In the genomic region with DNA sequence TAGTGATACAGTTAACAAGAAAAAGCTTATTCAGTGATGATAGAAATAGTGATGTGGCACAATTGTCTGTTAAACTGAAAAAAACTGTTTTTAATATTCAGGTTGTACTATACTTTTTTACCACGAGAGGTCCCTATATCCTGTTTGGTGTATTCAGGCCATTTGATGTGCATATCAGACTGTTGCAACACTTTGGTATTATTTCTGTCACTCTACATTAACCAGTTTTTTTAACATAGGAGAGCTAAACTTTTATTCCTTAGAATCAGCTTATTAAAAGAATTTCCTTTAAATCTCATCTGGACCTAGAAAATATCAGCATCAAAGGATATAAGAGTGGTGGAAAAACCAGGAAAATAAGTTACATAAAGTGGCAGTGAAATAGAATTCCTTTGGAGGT, we compare ENCODE assay signal across 1 cellular context.
A peak's percentile ranks its signal among the peaks of the same experiment; 100 is the strongest.
TF ChIP-seq lines count a peak whose summit lies in the region.

No MANE protein-coding gene starts in this region.

TF ChIP-seq in HepG2, 621 proteins besides CTCF, POLR2A, EP300 and RAD21 (continued from another document and continues in another):
- TF ChIP-seq, protein P1, sequence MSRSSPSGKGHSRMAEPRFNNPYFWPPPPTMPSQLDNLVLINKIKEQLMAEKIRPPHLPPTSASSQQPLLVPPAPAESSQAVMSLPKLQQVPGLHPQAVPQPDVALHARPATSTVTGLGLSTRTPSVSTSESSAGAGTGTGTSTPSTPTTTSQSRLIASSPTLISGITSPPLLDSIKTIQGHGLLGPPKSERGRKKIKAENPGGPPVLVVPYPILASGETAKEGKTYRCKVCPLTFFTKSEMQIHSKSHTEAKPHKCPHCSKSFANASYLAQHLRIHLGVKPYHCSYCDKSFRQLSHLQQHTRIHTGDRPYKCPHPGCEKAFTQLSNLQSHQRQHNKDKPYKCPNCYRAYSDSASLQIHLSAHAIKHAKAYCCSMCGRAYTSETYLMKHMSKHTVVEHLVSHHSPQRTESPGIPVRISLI (CRISPR knock-in tag; IDR thresholded peaks at IDR 0.05; ENCODE audit: borderline replicate concordance), result peak; percentile 25; the same call in 1 of the 2 replicates
- TF ChIP-seq, protein P2, sequence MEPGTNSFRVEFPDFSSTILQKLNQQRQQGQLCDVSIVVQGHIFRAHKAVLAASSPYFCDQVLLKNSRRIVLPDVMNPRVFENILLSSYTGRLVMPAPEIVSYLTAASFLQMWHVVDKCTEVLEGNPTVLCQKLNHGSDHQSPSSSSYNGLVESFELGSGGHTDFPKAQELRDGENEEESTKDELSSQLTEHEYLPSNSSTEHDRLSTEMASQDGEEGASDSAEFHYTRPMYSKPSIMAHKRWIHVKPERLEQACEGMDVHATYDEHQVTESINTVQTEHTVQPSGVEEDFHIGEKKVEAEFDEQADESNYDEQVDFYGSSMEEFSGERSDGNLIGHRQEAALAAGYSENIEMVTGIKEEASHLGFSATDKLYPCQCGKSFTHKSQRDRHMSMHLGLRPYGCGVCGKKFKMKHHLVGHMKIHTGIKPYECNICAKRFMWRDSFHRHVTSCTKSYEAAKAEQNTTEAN (CRISPR knock-in tag; conservative IDR thresholded peaks at IDR 0.05), result 0 out of 2 replicates have a peak, but pooled peaks have one; percentile 31
- TF ChIP-seq ZBTB1 (CRISPR knock-in tag; IDR thresholded peaks at IDR 0.05; ENCODE audit: borderline replicate concordance) (no peak), ZNF256 (CRISPR knock-in tag; conservative IDR thresholded peaks at IDR 0.05) (no peak), SIN3B (IDR thresholded peaks at IDR 0.05; ENCODE audit: low read length) (no peak), FIP1L1 (IDR thresholded peaks at IDR 0.05; ENCODE audit: borderline replicate concordance, insufficient read depth, low read depth, low read length) (no peak), EZH2 (conservative IDR thresholded peaks at IDR 0.05; ENCODE audit: low read depth, low read length) (no peak), KLF6 (CRISPR knock-in tag; IDR thresholded peaks at IDR 0.05) (0 out of 2 replicates have a peak, but pooled peaks have one; percentile 34), ARNT2 (CRISPR knock-in tag; IDR thresholded peaks at IDR 0.05; ENCODE audit: low read depth) (no peak), NR3C1 (CRISPR knock-in tag; IDR thresholded peaks at IDR 0.05) (no peak), MZF1 (CRISPR knock-in tag; IDR thresholded peaks at IDR 0.05; ENCODE audit: borderline replicate concordance) (no peak), MIXL1 (CRISPR knock-in tag; IDR thresholded peaks at IDR 0.05) (no peak), KDM1A (CRISPR knock-in tag; IDR thresholded peaks at IDR 0.05) (no peak), ZFP1 (CRISPR knock-in tag; IDR thresholded peaks at IDR 0.05) (no peak), TBP (CRISPR knock-in tag; IDR thresholded peaks at IDR 0.05) (no peak), ZNF703 (CRISPR knock-in tag; IDR thresholded peaks at IDR 0.05; ENCODE audit: borderline replicate concordance) (no peak), ZNF451 (CRISPR knock-in tag; IDR thresholded peaks at IDR 0.05) (no peak), NR2F2 (IDR thresholded peaks at IDR 0.05; ENCODE audit: borderline replicate concordance, low read depth) (no peak), MED1 (CRISPR knock-in tag; IDR thresholded peaks at IDR 0.05) (no peak), TBX2 (CRISPR knock-in tag; IDR thresholded peaks at IDR 0.05; ENCODE audit: borderline replicate concordance) (no peak), FOXA3 (CRISPR knock-in tag; IDR thresholded peaks at IDR 0.05) (no peak), SMC3 (IDR thresholded peaks at IDR 0.05; ENCODE audit: low read length) (peak; percentile 63), KDM5B (CRISPR knock-in tag; IDR thresholded peaks at IDR 0.05; ENCODE audit: borderline replicate concordance) (no peak), GZF1 (CRISPR knock-in tag; IDR thresholded peaks at IDR 0.05) (no peak), RBAK (CRISPR knock-in tag; IDR thresholded peaks at IDR 0.05) (no peak), ZSCAN30 (CRISPR knock-in tag; IDR thresholded peaks at IDR 0.05) (no peak), JUND (CRISPR knock-in tag; IDR thresholded peaks at IDR 0.05) (no peak)
- TF ChIP-seq, protein P3, sequence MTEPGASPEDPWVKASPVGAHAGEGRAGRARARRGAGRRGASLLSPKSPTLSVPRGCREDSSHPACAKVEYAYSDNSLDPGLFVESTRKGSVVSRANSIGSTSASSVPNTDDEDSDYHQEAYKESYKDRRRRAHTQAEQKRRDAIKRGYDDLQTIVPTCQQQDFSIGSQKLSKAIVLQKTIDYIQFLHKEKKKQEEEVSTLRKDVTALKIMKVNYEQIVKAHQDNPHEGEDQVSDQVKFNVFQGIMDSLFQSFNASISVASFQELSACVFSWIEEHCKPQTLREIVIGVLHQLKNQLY (CRISPR knock-in tag; IDR thresholded peaks at IDR 0.05), result no peak
- TF ChIP-seq, protein P4, sequence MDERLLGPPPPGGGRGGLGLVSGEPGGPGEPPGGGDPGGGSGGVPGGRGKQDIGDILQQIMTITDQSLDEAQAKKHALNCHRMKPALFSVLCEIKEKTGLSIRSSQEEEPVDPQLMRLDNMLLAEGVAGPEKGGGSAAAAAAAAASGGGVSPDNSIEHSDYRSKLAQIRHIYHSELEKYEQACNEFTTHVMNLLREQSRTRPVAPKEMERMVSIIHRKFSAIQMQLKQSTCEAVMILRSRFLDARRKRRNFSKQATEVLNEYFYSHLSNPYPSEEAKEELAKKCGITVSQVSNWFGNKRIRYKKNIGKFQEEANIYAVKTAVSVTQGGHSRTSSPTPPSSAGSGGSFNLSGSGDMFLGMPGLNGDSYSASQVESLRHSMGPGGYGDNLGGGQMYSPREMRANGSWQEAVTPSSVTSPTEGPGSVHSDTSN (CRISPR knock-in tag; IDR thresholded peaks at IDR 0.05), result no peak
- TF ChIP-seq, protein P5, sequence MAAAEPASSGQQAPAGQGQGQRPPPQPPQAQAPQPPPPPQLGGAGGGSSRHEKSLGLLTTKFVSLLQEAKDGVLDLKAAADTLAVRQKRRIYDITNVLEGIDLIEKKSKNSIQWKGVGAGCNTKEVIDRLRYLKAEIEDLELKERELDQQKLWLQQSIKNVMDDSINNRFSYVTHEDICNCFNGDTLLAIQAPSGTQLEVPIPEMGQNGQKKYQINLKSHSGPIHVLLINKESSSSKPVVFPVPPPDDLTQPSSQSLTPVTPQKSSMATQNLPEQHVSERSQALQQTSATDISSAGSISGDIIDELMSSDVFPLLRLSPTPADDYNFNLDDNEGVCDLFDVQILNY (CRISPR knock-in tag; conservative IDR thresholded peaks at IDR 0.05), result no peak
- TF ChIP-seq, protein P6, sequence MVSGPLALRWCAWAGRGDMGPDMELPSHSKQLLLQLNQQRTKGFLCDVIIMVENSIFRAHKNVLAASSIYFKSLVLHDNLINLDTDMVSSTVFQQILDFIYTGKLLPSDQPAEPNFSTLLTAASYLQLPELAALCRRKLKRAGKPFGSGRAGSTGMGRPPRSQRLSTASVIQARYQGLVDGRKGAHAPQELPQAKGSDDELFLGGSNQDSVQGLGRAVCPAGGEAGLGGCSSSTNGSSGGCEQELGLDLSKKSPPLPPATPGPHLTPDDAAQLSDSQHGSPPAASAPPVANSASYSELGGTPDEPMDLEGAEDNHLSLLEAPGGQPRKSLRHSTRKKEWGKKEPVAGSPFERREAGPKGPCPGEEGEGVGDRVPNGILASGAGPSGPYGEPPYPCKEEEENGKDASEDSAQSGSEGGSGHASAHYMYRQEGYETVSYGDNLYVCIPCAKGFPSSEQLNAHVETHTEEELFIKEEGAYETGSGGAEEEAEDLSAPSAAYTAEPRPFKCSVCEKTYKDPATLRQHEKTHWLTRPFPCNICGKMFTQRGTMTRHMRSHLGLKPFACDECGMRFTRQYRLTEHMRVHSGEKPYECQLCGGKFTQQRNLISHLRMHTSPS (CRISPR knock-in tag; IDR thresholded peaks at IDR 0.05; ENCODE audit: low read depth), result no peak
- TF ChIP-seq, protein P7, sequence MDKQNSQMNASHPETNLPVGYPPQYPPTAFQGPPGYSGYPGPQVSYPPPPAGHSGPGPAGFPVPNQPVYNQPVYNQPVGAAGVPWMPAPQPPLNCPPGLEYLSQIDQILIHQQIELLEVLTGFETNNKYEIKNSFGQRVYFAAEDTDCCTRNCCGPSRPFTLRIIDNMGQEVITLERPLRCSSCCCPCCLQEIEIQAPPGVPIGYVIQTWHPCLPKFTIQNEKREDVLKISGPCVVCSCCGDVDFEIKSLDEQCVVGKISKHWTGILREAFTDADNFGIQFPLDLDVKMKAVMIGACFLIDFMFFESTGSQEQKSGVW (CRISPR knock-in tag; IDR thresholded peaks at IDR 0.05; ENCODE audit: borderline replicate concordance), result no peak
- TF ChIP-seq, protein P8, sequence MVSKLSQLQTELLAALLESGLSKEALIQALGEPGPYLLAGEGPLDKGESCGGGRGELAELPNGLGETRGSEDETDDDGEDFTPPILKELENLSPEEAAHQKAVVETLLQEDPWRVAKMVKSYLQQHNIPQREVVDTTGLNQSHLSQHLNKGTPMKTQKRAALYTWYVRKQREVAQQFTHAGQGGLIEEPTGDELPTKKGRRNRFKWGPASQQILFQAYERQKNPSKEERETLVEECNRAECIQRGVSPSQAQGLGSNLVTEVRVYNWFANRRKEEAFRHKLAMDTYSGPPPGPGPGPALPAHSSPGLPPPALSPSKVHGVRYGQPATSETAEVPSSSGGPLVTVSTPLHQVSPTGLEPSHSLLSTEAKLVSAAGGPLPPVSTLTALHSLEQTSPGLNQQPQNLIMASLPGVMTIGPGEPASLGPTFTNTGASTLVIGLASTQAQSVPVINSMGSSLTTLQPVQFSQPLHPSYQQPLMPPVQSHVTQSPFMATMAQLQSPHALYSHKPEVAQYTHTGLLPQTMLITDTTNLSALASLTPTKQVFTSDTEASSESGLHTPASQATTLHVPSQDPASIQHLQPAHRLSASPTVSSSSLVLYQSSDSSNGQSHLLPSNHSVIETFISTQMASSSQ (IDR thresholded peaks at IDR 0.05; ENCODE audit: low read depth), result no peak
- TF ChIP-seq, protein P8 (CRISPR knock-in tag; IDR thresholded peaks at IDR 0.05; ENCODE audit: borderline replicate concordance), result no peak
- TF ChIP-seq, protein P9, sequence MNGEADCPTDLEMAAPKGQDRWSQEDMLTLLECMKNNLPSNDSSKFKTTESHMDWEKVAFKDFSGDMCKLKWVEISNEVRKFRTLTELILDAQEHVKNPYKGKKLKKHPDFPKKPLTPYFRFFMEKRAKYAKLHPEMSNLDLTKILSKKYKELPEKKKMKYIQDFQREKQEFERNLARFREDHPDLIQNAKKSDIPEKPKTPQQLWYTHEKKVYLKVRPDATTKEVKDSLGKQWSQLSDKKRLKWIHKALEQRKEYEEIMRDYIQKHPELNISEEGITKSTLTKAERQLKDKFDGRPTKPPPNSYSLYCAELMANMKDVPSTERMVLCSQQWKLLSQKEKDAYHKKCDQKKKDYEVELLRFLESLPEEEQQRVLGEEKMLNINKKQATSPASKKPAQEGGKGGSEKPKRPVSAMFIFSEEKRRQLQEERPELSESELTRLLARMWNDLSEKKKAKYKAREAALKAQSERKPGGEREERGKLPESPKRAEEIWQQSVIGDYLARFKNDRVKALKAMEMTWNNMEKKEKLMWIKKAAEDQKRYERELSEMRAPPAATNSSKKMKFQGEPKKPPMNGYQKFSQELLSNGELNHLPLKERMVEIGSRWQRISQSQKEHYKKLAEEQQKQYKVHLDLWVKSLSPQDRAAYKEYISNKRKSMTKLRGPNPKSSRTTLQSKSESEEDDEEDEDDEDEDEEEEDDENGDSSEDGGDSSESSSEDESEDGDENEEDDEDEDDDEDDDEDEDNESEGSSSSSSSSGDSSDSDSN (CRISPR knock-in tag; IDR thresholded peaks at IDR 0.05), result no peak
- TF ChIP-seq, protein P10, sequence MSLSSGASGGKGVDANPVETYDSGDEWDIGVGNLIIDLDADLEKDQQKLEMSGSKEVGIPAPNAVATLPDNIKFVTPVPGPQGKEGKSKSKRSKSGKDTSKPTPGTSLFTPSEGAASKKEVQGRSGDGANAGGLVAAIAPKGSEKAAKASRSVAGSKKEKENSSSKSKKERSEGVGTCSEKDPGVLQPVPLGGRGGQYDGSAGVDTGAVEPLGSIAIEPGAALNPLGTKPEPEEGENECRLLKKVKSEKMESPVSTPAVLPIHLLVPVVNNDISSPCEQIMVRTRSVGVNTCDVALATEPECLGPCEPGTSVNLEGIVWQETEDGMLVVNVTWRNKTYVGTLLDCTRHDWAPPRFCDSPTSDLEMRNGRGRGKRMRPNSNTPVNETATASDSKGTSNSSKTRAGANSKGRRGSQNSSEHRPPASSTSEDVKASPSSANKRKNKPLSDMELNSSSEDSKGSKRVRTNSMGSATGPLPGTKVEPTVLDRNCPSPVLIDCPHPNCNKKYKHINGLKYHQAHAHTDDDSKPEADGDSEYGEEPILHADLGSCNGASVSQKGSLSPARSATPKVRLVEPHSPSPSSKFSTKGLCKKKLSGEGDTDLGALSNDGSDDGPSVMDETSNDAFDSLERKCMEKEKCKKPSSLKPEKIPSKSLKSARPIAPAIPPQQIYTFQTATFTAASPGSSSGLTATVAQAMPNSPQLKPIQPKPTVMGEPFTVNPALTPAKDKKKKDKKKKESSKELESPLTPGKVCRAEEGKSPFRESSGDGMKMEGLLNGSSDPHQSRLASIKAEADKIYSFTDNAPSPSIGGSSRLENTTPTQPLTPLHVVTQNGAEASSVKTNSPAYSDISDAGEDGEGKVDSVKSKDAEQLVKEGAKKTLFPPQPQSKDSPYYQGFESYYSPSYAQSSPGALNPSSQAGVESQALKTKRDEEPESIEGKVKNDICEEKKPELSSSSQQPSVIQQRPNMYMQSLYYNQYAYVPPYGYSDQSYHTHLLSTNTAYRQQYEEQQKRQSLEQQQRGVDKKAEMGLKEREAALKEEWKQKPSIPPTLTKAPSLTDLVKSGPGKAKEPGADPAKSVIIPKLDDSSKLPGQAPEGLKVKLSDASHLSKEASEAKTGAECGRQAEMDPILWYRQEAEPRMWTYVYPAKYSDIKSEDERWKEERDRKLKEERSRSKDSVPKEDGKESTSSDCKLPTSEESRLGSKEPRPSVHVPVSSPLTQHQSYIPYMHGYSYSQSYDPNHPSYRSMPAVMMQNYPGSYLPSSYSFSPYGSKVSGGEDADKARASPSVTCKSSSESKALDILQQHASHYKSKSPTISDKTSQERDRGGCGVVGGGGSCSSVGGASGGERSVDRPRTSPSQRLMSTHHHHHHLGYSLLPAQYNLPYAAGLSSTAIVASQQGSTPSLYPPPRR (CRISPR knock-in tag; IDR thresholded peaks at IDR 0.05; ENCODE audit: borderline replicate concordance), result no peak
